In genomic region chr5:162593881-162594280, GRCh38 we compare ENCODE assay signal across 12 cellular contexts.
A peak's percentile ranks its signal among the peaks of the same experiment; 100 is the strongest.
DNase-seq lines count a peak whose midpoint lies in the region; ATAC-seq and TF ChIP-seq lines count a peak whose summit lies in the region.
"Had no signal": no experiment of that assay in that cellular context is flagged by ENCODE, and none has a peak within 500 bp of the region (broad histone marks: within the 10 kb centered on the region; RNA-seq: fewer than 3 reads in every experiment).

No MANE protein-coding gene starts in this region.

- H3K9me3 ChIP-seq in Panc1 (ENCODE audit: control insufficient read depth, insufficient read depth, low read depth, low read length) (no peaks in the 10 kb centered on the region; the same call in 1 of the 2 replicates), right lobe of liver (peaks cover 0 to 4% (median 0%) of the 10 kb centered on the region in 4 donors), mesenchymal stem cell (ENCODE audit: control insufficient read depth, low read length) (peaks cover 38% of the 10 kb centered on the region)
- H3K9me3 ChIP-seq: breast epithelium, right atrium auricular region had no signal

- H4K91ac ChIP-seq in mesenchymal stem cell (ENCODE audit: low read length): no peak overlapping the region

- in situ Hi-C loops in Panc1 (cut with HindIII; ENCODE audit: low pct_unique_long_range_greater_than_20kb, low sequenced_read_pairs): no loop called here

- H3K4me3 ChIP-seq in Panc1 (ENCODE audit: low read depth in 2 of 2, low read length in 2 of 2) (no peak overlapping the region), right lobe of liver (no peak overlapping the region), mesenchymal stem cell (ENCODE audit: insufficient read depth in 1 of 2, low read depth in 1 of 2, low read length in 2 of 2) (no peak overlapping the region)
- H3K4me3 ChIP-seq: breast epithelium, right atrium auricular region had no signal

- H3K4me2 ChIP-seq in mesenchymal stem cell (ENCODE audit: low read length, poor library complexity, severe bottlenecking): no peak overlapping the region

- no peak overlapping the region for H2BK120ac ChIP-seq in mesenchymal stem cell (ENCODE audit: low read depth, low read length)

- TF ChIP-seq POLR2A in right lobe of liver (IDR thresholded peaks at IDR 0.05): no peak

- H3K79me1 ChIP-seq in mesenchymal stem cell (replicated peaks; ENCODE audit: low read length, poor library complexity, severe bottlenecking): no peaks in the 10 kb centered on the region

- WGBS in right lobe of liver (ENCODE audit: insufficient coverage, low coverage, low lambda C conversion rate, missing lambda C conversion rate): 92% methylated on average over 1 of the region's 1 CpG
- WGBS in mesenchymal stem cell: no CpG with 5 or more reads among the region's 1 CpG

- no peak overlapping the region for H3K9ac ChIP-seq in mesenchymal stem cell (ENCODE audit: low read length)

- peak; percentile 6 for DNase-seq in HEK293T (ENCODE audit: extremely low spot score)
- DNase-seq in Panc1 (ENCODE audit: low read depth, low spot score): no peak
- no peak for DNase-seq in right lobe of liver
- no peak for DNase-seq in mesenchymal stem cell
- DNase-seq in T-helper 9 cell: no peak
- no peak for DNase-seq in foreskin melanocyte
- no peak for DNase-seq in activated naive CD4-positive, alpha-beta T cell treated with anti-CD3 and anti-CD28 coated beads, Interleukin-2, amount 50 U/mL, for 16 hours
- DNase-seq: activated CD4-positive, alpha-beta T cell treated with anti-CD3 and anti-CD28 coated beads, Interleukin-2, amount 50 U/mL, for 48 hours; NCI-H774 had no signal

- H2AFZ ChIP-seq in mesenchymal stem cell (ENCODE audit: low read depth, low read length): no peak overlapping the region

- CTCF ChIA-PET in HEK293T (lab: Yijun Ruan, JAX) (interaction anchor here (0.6 kb wide), 1 partner anchor 754 kb away, joined by 3 read pairs; no protein-coding TSS in a partner anchor), Panc1 (lab: Charles Lee) (no interaction called here)

- H3K4me1 ChIP-seq in Panc1 (ENCODE audit: control insufficient read depth, insufficient read depth, low read length): no peaks in the 10 kb centered on the region
- no peaks in the 10 kb centered on the region for H3K4me1 ChIP-seq in right lobe of liver
- no peaks in the 10 kb centered on the region for H3K4me1 ChIP-seq in mesenchymal stem cell (ENCODE audit: control insufficient read depth, insufficient read depth, low read depth, low read length)
- H3K4me1 ChIP-seq: breast epithelium, right atrium auricular region had no signal

- ATAC-seq in Panc1 (no peak), right lobe of liver (peak in 2 of 4 donors; percentile 26 to 27)

- H2AK5ac ChIP-seq in mesenchymal stem cell (ENCODE audit: low read length, severe bottlenecking): no peak overlapping the region

- H3K4ac ChIP-seq in mesenchymal stem cell (ENCODE audit: low read depth in 1 of 2, low read length in 2 of 2): no peak overlapping the region

- intact Hi-C loops in Panc1 (cut with micrococcal nuclease; ENCODE audit: unreplicated experiment) (no loop called here), right lobe of liver (cut with DNase I) (no loop called here)

- H3K27me3 ChIP-seq in Panc1 (ENCODE audit: control insufficient read depth, insufficient read depth, low read length) (no peaks in the 10 kb centered on the region), right lobe of liver (no peaks in the 10 kb centered on the region), mesenchymal stem cell (ENCODE audit: control insufficient read depth in 1 of 2, insufficient read depth in 1 of 2, low read length in 2 of 2) (no peaks in the 10 kb centered on the region)
- H3K27me3 ChIP-seq: breast epithelium, right atrium auricular region had no signal

- H4K8ac ChIP-seq in mesenchymal stem cell (ENCODE audit: low read length): no peak overlapping the region

- H3K27ac ChIP-seq in Panc1 (ENCODE audit: low read length): no peak overlapping the region
- no peak overlapping the region for H3K27ac ChIP-seq in right lobe of liver
- H3K27ac ChIP-seq in mesenchymal stem cell (ENCODE audit: low read length, poor library complexity, severe bottlenecking): no peak overlapping the region
- H3K27ac ChIP-seq: breast epithelium, right atrium auricular region had no signal

- no peak overlapping the region for H2BK5ac ChIP-seq in mesenchymal stem cell (ENCODE audit: low read depth, low read length, poor library complexity, severe bottlenecking)

- H3K23ac ChIP-seq in mesenchymal stem cell (ENCODE audit: low read length in 2 of 2): no peak overlapping the region

- no peak overlapping the region for H2BK15ac ChIP-seq in mesenchymal stem cell (ENCODE audit: low read depth, poor library complexity, severe bottlenecking)

- no peak overlapping the region for H3K18ac ChIP-seq in mesenchymal stem cell (ENCODE audit: low read depth in 1 of 2, low read length in 2 of 2)

- BruUV-seq in Panc1 (replicated peaks; lab: Mats Ljungman, UMichigan): no TSS peak

- TF ChIP-seq CTCF in GM12874 (IDR thresholded peaks at IDR 0.05; ENCODE audit: insufficient read depth, low read depth, low read length) (peak; percentile 38; the same call in 1 of the 2 replicates), Panc1 (IDR thresholded peaks at IDR 0.05) (peak; percentile 15; the same call in 1 of the 2 replicates), right lobe of liver (IDR thresholded peaks at IDR 0.05) (peak; percentile 27 to 32 (median 30))

- H2BK12ac ChIP-seq in mesenchymal stem cell (ENCODE audit: low read length in 2 of 2): no peak overlapping the region

- no peak overlapping the region for H3K14ac ChIP-seq in mesenchymal stem cell (ENCODE audit: low read length in 2 of 2)

- H3K36me3 ChIP-seq in Panc1 (ENCODE audit: control insufficient read depth, insufficient read depth, low read length) (no peaks in the 10 kb centered on the region), right lobe of liver (no peaks in the 10 kb centered on the region), mesenchymal stem cell (ENCODE audit: control insufficient read depth in 1 of 2, insufficient read depth in 2 of 2, low read depth in 1 of 2, low read length in 2 of 2) (no peaks in the 10 kb centered on the region)
- H3K36me3 ChIP-seq: breast epithelium, right atrium auricular region had no signal

- POLR2A ChIA-PET in HEK293T (lab: Yijun Ruan, JAX) (no interaction called here), Panc1 (lab: Charles Lee) (no interaction called here)

TF ChIP-seq in HEK293T, 16 proteins besides CTCF, POLR2A, EP300 and RAD21:
- TF ChIP-seq ARNT (IDR thresholded peaks at IDR 0.05) (no peak), FOXA1 (IDR thresholded peaks at IDR 0.05) (no peak), SP1 (IDR thresholded peaks at IDR 0.05) (no peak), TARDBP (IDR thresholded peaks at IDR 0.05) (no peak), FOXM1 (IDR thresholded peaks at IDR 0.05; ENCODE audit: borderline replicate concordance) (no peak), NFRKB (IDR thresholded peaks at IDR 0.05) (no peak), LEF1 (IDR thresholded peaks at IDR 0.05; ENCODE audit: borderline replicate concordance) (no peak), SUZ12 (IDR thresholded peaks at IDR 0.05) (no peak), L3MBTL2 (conservative IDR thresholded peaks at IDR 0.05) (no peak), HDGF (IDR thresholded peaks at IDR 0.05; ENCODE audit: borderline replicate concordance) (no peak), FOXK2 (IDR thresholded peaks at IDR 0.05) (no peak), ZNF384 (IDR thresholded peaks at IDR 0.05) (no peak), BHLHE40 (IDR thresholded peaks at IDR 0.05; ENCODE audit: borderline replicate concordance) (no peak)
